In genomic region chr1:145714524-145715111, GRCh38 we compare ENCODE assay signal across 1 cellular context.
TF ChIP-seq lines count a peak whose summit lies in the region.

No MANE protein-coding gene starts in this region.

TF ChIP-seq in HepG2, 621 proteins besides CTCF, POLR2A, EP300 and RAD21 (continued from another document and continues in another):
- no peak for TF ChIP-seq ZNF513 (CRISPR knock-in tag; conservative IDR thresholded peaks at IDR 0.05)
- no peak for TF ChIP-seq ZNF589 (CRISPR knock-in tag; conservative IDR thresholded peaks at IDR 0.05)
- TF ChIP-seq ZNF101 (CRISPR knock-in tag; IDR thresholded peaks at IDR 0.05; ENCODE audit: borderline replicate concordance, low read depth): no peak
- TF ChIP-seq ZNF749 (CRISPR knock-in tag; IDR thresholded peaks at IDR 0.05; ENCODE audit: borderline replicate concordance): no peak
- no peak for TF ChIP-seq ZSCAN12 (CRISPR knock-in tag; IDR thresholded peaks at IDR 0.05)
- TF ChIP-seq GLMP (CRISPR knock-in tag; IDR thresholded peaks at IDR 0.05; ENCODE audit: borderline replicate concordance): no peak
- TF ChIP-seq ZNF142 (CRISPR knock-in tag; IDR thresholded peaks at IDR 0.05): no peak
- peak; percentile 49 for TF ChIP-seq RARA (CRISPR knock-in tag; IDR thresholded peaks at IDR 0.05)
- no peak for TF ChIP-seq GMEB2 (CRISPR knock-in tag; IDR thresholded peaks at IDR 0.05; ENCODE audit: low read depth)
- no peak for TF ChIP-seq SATB2 (CRISPR knock-in tag; IDR thresholded peaks at IDR 0.05)
- TF ChIP-seq HES4 (CRISPR knock-in tag; IDR thresholded peaks at IDR 0.05; ENCODE audit: borderline replicate concordance): peak; percentile 90; the same call in 1 of the 2 replicates
- TF ChIP-seq FOXA3 (CRISPR knock-in tag; IDR thresholded peaks at IDR 0.05): no peak; the same call in 1 of the 2 replicates
- TF ChIP-seq NRL (CRISPR knock-in tag; IDR thresholded peaks at IDR 0.05; ENCODE audit: borderline replicate concordance): 0 out of 2 replicates have a peak, but pooled peaks have one; percentile 57
- TF ChIP-seq, protein P1, sequence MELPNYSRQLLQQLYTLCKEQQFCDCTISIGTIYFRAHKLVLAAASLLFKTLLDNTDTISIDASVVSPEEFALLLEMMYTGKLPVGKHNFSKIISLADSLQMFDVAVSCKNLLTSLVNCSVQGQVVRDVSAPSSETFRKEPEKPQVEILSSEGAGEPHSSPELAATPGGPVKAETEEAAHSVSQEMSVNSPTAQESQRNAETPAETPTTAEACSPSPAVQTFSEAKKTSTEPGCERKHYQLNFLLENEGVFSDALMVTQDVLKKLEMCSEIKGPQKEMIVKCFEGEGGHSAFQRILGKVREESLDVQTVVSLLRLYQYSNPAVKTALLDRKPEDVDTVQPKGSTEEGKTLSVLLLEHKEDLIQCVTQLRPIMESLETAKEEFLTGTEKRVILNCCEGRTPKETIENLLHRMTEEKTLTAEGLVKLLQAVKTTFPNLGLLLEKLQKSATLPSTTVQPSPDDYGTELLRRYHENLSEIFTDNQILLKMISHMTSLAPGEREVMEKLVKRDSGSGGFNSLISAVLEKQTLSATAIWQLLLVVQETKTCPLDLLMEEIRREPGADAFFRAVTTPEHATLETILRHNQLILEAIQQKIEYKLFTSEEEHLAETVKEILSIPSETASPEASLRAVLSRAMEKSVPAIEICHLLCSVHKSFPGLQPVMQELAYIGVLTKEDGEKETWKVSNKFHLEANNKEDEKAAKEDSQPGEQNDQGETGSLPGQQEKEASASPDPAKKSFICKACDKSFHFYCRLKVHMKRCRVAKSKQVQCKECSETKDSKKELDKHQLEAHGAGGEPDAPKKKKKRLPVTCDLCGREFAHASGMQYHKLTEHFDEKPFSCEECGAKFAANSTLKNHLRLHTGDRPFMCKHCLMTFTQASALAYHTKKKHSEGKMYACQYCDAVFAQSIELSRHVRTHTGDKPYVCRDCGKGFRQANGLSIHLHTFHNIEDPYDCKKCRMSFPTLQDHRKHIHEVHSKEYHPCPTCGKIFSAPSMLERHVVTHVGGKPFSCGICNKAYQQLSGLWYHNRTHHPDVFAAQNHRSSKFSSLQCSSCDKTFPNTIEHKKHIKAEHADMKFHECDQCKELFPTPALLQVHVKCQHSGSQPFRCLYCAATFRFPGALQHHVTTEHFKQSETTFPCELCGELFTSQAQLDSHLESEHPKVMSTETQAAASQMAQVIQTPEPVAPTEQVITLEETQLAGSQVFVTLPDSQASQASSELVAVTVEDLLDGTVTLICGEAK (IDR thresholded peaks at IDR 0.05): no peak
- TF ChIP-seq, protein P1 (CRISPR knock-in tag; IDR thresholded peaks at IDR 0.05): peak; percentile 54; the same call in 1 of the 2 replicates
- no peak for TF ChIP-seq GATA4 (IDR thresholded peaks at IDR 0.05; ENCODE audit: borderline replicate concordance, low read depth)
- no peak for TF ChIP-seq NFYC (CRISPR knock-in tag; IDR thresholded peaks at IDR 0.05)
- no peak for TF ChIP-seq TEF (CRISPR knock-in tag; IDR thresholded peaks at IDR 0.05)
- TF ChIP-seq, protein P2, sequence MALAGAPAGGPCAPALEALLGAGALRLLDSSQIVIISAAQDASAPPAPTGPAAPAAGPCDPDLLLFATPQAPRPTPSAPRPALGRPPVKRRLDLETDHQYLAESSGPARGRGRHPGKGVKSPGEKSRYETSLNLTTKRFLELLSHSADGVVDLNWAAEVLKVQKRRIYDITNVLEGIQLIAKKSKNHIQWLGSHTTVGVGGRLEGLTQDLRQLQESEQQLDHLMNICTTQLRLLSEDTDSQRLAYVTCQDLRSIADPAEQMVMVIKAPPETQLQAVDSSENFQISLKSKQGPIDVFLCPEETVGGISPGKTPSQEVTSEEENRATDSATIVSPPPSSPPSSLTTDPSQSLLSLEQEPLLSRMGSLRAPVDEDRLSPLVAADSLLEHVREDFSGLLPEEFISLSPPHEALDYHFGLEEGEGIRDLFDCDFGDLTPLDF (CRISPR knock-in tag; IDR thresholded peaks at IDR 0.05): no peak
- no peak for TF ChIP-seq ZNF597 (CRISPR knock-in tag; IDR thresholded peaks at IDR 0.05)
- no peak for TF ChIP-seq KAT7 (CRISPR knock-in tag; IDR thresholded peaks at IDR 0.05; ENCODE audit: borderline replicate concordance)
- TF ChIP-seq TIGD3 (CRISPR knock-in tag; IDR thresholded peaks at IDR 0.05; ENCODE audit: borderline replicate concordance): no peak
- no peak for TF ChIP-seq CAMTA2 (CRISPR knock-in tag; IDR thresholded peaks at IDR 0.05; ENCODE audit: borderline replicate concordance)
- TF ChIP-seq HBP1 (CRISPR knock-in tag; IDR thresholded peaks at IDR 0.05; ENCODE audit: low read depth): no peak
- TF ChIP-seq TBX2 (CRISPR knock-in tag; IDR thresholded peaks at IDR 0.05; ENCODE audit: borderline replicate concordance): peak; percentile 66
- TF ChIP-seq ZSCAN22 (CRISPR knock-in tag; IDR thresholded peaks at IDR 0.05): peak; percentile 66; the same call in 1 of the 2 replicates
